ENCODE assay signal across 8 cellular contexts in the genomic region with DNA sequence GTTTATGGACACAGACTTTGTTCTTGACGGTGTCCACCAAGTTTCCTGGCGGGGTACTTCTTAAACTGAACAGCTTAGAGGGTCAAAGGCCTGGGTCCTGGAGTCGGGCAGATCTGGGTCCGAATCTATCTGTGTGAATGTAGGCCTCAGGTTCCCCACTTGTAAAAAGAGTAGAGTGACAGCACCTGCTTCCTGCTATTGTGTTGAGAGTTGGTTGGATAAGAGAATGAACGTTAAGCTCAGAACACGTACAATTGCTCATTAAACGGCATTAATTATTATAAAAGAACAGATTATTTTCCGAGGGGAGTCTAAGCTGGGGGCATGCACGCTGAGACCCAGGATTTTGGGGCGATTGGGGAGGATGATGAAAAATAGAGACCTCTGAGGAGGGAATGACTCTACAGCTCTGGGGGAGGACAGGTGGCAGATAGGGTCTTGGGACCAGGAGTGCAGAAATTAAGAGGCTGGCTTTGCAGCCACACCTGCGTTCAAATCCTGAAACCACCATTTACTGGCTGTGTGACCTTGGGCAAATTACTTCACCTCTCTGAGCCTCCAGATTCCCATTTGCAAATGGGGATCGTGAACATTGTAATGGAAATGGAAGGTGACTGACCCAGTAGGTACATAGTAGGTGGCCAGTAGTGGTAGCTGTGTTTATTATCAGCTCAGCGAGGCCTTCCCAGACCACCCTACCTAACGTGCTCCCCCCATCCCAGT. TPM values are rescaled to one million over a fixed set of nuclear protein-coding genes. Genes with fewer than 3 reads are reported as not detected.
DNase-seq lines count a peak whose midpoint lies in the region; ATAC-seq and TF ChIP-seq lines count a peak whose summit lies in the region.

No MANE protein-coding gene starts in this region.

- H3K9me3 ChIP-seq in fibroblast of lung (ENCODE audit: control insufficient read depth, insufficient read depth, low read depth, low read length): no peaks in the 10 kb centered on the region

- no peaks in the 10 kb centered on the region for H3K36me3 ChIP-seq in fibroblast of lung (ENCODE audit: control insufficient read depth, insufficient read depth, low read length)
- no peaks in the 10 kb centered on the region for H3K36me3 ChIP-seq in rectal smooth muscle tissue (ENCODE audit: control insufficient read depth, insufficient read depth, low read length)

- no peaks in the 10 kb centered on the region for H3K27me3 ChIP-seq in fibroblast of lung (ENCODE audit: control insufficient read depth, insufficient read depth, low read length)
- no peaks in the 10 kb centered on the region for H3K27me3 ChIP-seq in rectal smooth muscle tissue (ENCODE audit: control insufficient read depth, insufficient read depth, low read length)

- H2AFZ ChIP-seq in fibroblast of lung (ENCODE audit: low read length): no peak overlapping the region

- peak overlapping the region; percentile 82 for H3K9ac ChIP-seq in fibroblast of lung (ENCODE audit: insufficient read depth, low read length)
- peak overlapping the region; percentile 49 for H3K9ac ChIP-seq in rectal smooth muscle tissue (ENCODE audit: low read length)

- POLR2A ChIA-PET in RWPE1 (lab: Yijun Ruan, JAX; ENCODE audit: low non-redundant PET): no interaction called here

- H3K27ac ChIP-seq in RWPE1: peak overlapping the region; percentile 63
- H3K27ac ChIP-seq in fibroblast of lung (ENCODE audit: insufficient read depth, low read length): peak overlapping the region; percentile 46
- no peak overlapping the region for H3K27ac ChIP-seq in rectal smooth muscle tissue (ENCODE audit: low read depth, low read length)

- peak overlapping the region; percentile 84 for H3K4me3 ChIP-seq in GM12865 (ENCODE audit: low read depth, low read length)
- peak overlapping the region; percentile 66 to 88 (median 78) for H3K4me3 ChIP-seq in fibroblast of lung (replicated peaks in 1 of 4; ENCODE audit: control extremely low read depth in 1 of 4, insufficient read depth in 1 of 4, low read depth in 3 of 4, low read length in 4 of 4)
- H3K4me3 ChIP-seq in rectal smooth muscle tissue (ENCODE audit: low read length): peak overlapping the region; percentile 85

- H4K20me1 ChIP-seq in fibroblast of lung (ENCODE audit: control insufficient read depth, extremely low read depth, insufficient read depth, low read length): peaks cover 2% of the 10 kb centered on the region

- H3K79me2 ChIP-seq in fibroblast of lung (ENCODE audit: control insufficient read depth, insufficient read depth, low read length): peaks cover 36% of the 10 kb centered on the region

- no peak for TF ChIP-seq CTCF in GM12865 (IDR thresholded peaks at IDR 0.05; ENCODE audit: insufficient read depth, low read depth, low read length, missing control alignments)
- TF ChIP-seq CTCF in RWPE1 (conservative IDR thresholded peaks at IDR 0.05; ENCODE audit: low read depth): no peak
- no peak for TF ChIP-seq CTCF in fibroblast of lung (conservative IDR thresholded peaks at IDR 0.05 in 1 of 2, IDR thresholded peaks at IDR 0.05 in 1 of 2; ENCODE audit: low read depth in 1 of 2, low read length in 2 of 2)

- DNase-seq in GM12865 (ENCODE audit: low read depth): no peak
- DNase-seq in RWPE1 (ENCODE audit: low spot score): no peak
- no peak for DNase-seq in fibroblast of lung (ENCODE audit: low read depth in 2 of 2)
- no peak for DNase-seq in hepatic stellate cell (ENCODE audit: low spot score)
- no peak for DNase-seq in GDM1 (lab: John Stamatoyannopoulos, UW)
- no peak for DNase-seq in activated gamma-delta T cell (lab: John Stamatoyannopoulos, UW)

- CTCF ChIA-PET in RWPE1 (lab: Yijun Ruan, JAX): interaction anchor here (2.0 kb wide), 1 partner anchor 19 kb away, joined by 7 read pairs; no protein-coding TSS in a partner anchor

- H3K4me1 ChIP-seq in fibroblast of lung (ENCODE audit: control insufficient read depth, extremely low read depth, insufficient read depth, low read length) (peaks cover 6% of the 10 kb centered on the region), rectal smooth muscle tissue (ENCODE audit: control insufficient read depth, insufficient read depth, low read length) (peaks cover 29% of the 10 kb centered on the region)

- peak overlapping the region; percentile 90 for H3K4me2 ChIP-seq in fibroblast of lung (ENCODE audit: extremely low read depth, insufficient read depth, low read length)

- ATAC-seq in HG03457 (IDR thresholded peaks at IDR 0.05; ENCODE audit: unreplicated experiment): no peak

RNA-seq across cellular contexts. Expression of gene CLEC16A, which starts 0.9 kb away (rescaled TPM):
- 17.2 and 22.0 TPM in 2 replicates for total RNA-seq in fibroblast of lung
- polyA plus RNA-seq in fibroblast of lung: 9.1 and 15.3 TPM in 2 replicates
- polyA plus RNA-seq in fibroblast of lung (2012): 10.4 and 14.7 TPM in 2 replicates
- polyA minus RNA-seq in fibroblast of lung (ENCODE audit: low replicate concordance): 53.8 and 83.9 TPM in 2 replicates

RNA-seq across cellular contexts. Expression of gene DEXI, which starts 3.0 kb away (rescaled TPM):
- total RNA-seq in fibroblast of lung: 44.7 and 49.9 TPM in 2 replicates
- 38.8 and 40.3 TPM in 2 replicates for polyA plus RNA-seq in fibroblast of lung
- polyA plus RNA-seq in fibroblast of lung (2012): 37.5 and 44.5 TPM in 2 replicates
- 55.4 and 70.6 TPM in 2 replicates for polyA minus RNA-seq in fibroblast of lung (ENCODE audit: low replicate concordance)
